In the genomic region with DNA sequence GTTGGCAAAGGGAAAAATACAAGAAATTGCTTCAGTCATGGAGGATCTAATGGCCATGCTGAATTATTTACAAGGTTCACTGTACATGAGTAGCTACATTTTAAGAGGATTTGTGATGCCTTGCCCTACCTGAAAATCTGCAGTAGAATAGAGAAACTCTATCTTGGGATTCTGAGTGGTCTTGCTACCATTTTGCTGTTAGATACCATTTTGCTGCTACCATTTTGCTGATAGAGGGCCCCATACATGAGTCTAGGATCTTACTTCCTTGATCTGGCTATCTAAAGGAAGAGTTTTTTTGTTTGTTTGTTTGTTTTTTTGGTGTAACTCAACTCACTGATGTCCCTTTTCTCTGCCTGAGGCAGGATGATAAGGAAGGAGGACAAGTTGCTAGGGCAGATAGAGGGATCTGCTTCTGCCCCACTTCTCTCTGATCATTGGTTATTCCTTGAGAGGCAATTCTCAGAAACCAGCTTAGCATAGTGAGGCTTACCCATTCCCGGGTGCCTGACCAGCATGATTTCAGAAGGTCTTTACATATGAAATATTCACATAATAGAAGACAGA, we compare ENCODE assay signal across 1 cellular context.
TF ChIP-seq lines count a peak whose summit lies in the region.

No MANE protein-coding gene starts in this region.

TF ChIP-seq in K562, 482 proteins besides CTCF, POLR2A, EP300 and RAD21 (continued from another document and continues in another):
- TF ChIP-seq, protein P1, sequence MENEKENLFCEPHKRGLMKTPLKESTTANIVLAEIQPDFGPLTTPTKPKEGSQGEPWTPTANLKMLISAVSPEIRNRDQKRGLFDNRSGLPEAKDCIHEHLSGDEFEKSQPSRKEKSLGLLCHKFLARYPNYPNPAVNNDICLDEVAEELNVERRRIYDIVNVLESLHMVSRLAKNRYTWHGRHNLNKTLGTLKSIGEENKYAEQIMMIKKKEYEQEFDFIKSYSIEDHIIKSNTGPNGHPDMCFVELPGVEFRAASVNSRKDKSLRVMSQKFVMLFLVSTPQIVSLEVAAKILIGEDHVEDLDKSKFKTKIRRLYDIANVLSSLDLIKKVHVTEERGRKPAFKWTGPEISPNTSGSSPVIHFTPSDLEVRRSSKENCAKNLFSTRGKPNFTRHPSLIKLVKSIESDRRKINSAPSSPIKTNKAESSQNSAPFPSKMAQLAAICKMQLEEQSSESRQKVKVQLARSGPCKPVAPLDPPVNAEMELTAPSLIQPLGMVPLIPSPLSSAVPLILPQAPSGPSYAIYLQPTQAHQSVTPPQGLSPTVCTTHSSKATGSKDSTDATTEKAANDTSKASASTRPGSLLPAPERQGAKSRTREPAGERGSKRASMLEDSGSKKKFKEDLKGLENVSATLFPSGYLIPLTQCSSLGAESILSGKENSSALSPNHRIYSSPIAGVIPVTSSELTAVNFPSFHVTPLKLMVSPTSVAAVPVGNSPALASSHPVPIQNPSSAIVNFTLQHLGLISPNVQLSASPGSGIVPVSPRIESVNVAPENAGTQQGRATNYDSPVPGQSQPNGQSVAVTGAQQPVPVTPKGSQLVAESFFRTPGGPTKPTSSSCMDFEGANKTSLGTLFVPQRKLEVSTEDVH (IDR thresholded peaks at IDR 0.05; ENCODE audit: low read depth, partially characterized antibody), result no peak
- TF ChIP-seq, protein P2, sequence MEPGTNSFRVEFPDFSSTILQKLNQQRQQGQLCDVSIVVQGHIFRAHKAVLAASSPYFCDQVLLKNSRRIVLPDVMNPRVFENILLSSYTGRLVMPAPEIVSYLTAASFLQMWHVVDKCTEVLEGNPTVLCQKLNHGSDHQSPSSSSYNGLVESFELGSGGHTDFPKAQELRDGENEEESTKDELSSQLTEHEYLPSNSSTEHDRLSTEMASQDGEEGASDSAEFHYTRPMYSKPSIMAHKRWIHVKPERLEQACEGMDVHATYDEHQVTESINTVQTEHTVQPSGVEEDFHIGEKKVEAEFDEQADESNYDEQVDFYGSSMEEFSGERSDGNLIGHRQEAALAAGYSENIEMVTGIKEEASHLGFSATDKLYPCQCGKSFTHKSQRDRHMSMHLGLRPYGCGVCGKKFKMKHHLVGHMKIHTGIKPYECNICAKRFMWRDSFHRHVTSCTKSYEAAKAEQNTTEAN (CRISPR knock-in tag; IDR thresholded peaks at IDR 0.05), result no peak
- TF ChIP-seq, protein P3, sequence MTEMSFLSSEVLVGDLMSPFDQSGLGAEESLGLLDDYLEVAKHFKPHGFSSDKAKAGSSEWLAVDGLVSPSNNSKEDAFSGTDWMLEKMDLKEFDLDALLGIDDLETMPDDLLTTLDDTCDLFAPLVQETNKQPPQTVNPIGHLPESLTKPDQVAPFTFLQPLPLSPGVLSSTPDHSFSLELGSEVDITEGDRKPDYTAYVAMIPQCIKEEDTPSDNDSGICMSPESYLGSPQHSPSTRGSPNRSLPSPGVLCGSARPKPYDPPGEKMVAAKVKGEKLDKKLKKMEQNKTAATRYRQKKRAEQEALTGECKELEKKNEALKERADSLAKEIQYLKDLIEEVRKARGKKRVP (CRISPR knock-in tag; IDR thresholded peaks at IDR 0.05), result no peak
- TF ChIP-seq, protein P4, sequence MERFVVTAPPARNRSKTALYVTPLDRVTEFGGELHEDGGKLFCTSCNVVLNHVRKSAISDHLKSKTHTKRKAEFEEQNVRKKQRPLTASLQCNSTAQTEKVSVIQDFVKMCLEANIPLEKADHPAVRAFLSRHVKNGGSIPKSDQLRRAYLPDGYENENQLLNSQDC (CRISPR knock-in tag; IDR thresholded peaks at IDR 0.05), result no peak
- TF ChIP-seq ZNF253 (CRISPR knock-in tag; conservative IDR thresholded peaks at IDR 0.05) (no peak), GATAD2A (IDR thresholded peaks at IDR 0.05) (no peak), ZZZ3 (IDR thresholded peaks at IDR 0.05) (no peak), SIX5 (IDR thresholded peaks at IDR 0.05; ENCODE audit: borderline replicate concordance in 1 of 2, insufficient read depth in 1 of 2, low read depth in 1 of 2, low read length in 2 of 2) (no peak), ZNF143 (CRISPR knock-in tag; IDR thresholded peaks at IDR 0.05) (no peak), NFE2 (IDR thresholded peaks at IDR 0.05; ENCODE audit: low read depth) (no peak), KLF6 (CRISPR knock-in tag; IDR thresholded peaks at IDR 0.05; ENCODE audit: borderline replicate concordance) (no peak), HOXB6 (CRISPR knock-in tag; IDR thresholded peaks at IDR 0.05; ENCODE audit: borderline replicate concordance) (no peak), FUS (optimal IDR thresholded peaks at IDR 0.05; ENCODE audit: low read depth, low read length) (no peak), MTA3 (IDR thresholded peaks at IDR 0.05; ENCODE audit: borderline replicate concordance) (no peak), NCOA1 (IDR thresholded peaks at IDR 0.05; ENCODE audit: low read depth) (peak; percentile 75; the same call in 1 of the 2 replicates), SP2 (IDR thresholded peaks at IDR 0.05; ENCODE audit: extremely low read depth, low read depth, low read length, poor library complexity, severe bottlenecking) (no peak), NRF1 (conservative IDR thresholded peaks at IDR 0.05 in 1 of 2, IDR thresholded peaks at IDR 0.05 in 1 of 2) (no peak), ZNF584 (CRISPR knock-in tag; IDR thresholded peaks at IDR 0.05; ENCODE audit: low read depth) (no peak), MXI1 (IDR thresholded peaks at IDR 0.05; ENCODE audit: low read depth, low read length) (no peak), SMARCA5 (IDR thresholded peaks at IDR 0.05) (no peak), POLR3A (IDR thresholded peaks at IDR 0.05; ENCODE audit: borderline replicate concordance, extremely low read depth, insufficient read depth, insufficient read length) (no peak), SETDB1 (IDR thresholded peaks at IDR 0.05; ENCODE audit: low read length) (no peak), SMARCC2 (IDR thresholded peaks at IDR 0.05; ENCODE audit: low read depth) (0 out of 2 replicates have a peak, but pooled peaks have one; percentile 58), ZNF830 (CRISPR knock-in tag; IDR thresholded peaks at IDR 0.05) (no peak), ZNF263 (CRISPR knock-in tag; IDR thresholded peaks at IDR 0.05; ENCODE audit: borderline replicate concordance) (no peak), HMGN3 (IDR thresholded peaks at IDR 0.05; ENCODE audit: borderline replicate concordance, extremely low read depth, insufficient read length, low read depth, low read length) (no peak), ZNF589 (CRISPR knock-in tag; IDR thresholded peaks at IDR 0.05; ENCODE audit: low read depth) (no peak), ZNF695 (CRISPR knock-in tag; IDR thresholded peaks at IDR 0.05) (no peak), PHF8 (IDR thresholded peaks at IDR 0.05; ENCODE audit: borderline replicate concordance, low read length) (no peak), SMARCA4 (IDR thresholded peaks at IDR 0.05) (peak; percentile 89), ZKSCAN8 (CRISPR knock-in tag; IDR thresholded peaks at IDR 0.05) (no peak), RBM34 (IDR thresholded peaks at IDR 0.05; ENCODE audit: borderline replicate concordance, insufficient read depth, low read length) (no peak)
- TF ChIP-seq, protein P5, sequence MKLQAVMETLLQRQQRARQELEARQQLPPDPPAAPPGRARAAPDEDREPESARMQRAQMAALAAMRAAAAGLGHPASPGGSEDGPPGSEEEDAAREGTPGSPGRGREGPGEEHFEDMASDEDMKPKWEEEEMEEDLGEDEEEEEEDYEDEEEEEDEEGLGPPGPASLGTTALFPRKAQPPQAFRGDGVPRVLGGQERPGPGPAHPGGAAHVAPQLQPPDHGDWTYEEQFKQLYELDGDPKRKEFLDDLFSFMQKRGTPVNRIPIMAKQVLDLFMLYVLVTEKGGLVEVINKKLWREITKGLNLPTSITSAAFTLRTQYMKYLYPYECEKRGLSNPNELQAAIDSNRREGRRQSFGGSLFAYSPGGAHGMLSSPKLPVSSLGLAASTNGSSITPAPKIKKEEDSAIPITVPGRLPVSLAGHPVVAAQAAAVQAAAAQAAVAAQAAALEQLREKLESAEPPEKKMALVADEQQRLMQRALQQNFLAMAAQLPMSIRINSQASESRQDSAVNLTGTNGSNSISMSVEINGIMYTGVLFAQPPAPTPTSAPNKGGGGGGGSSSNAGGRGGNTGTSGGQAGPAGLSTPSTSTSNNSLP (IDR thresholded peaks at IDR 0.05; ENCODE audit: borderline replicate concordance, low read depth, low read length), result no peak
- TF ChIP-seq, protein P6, sequence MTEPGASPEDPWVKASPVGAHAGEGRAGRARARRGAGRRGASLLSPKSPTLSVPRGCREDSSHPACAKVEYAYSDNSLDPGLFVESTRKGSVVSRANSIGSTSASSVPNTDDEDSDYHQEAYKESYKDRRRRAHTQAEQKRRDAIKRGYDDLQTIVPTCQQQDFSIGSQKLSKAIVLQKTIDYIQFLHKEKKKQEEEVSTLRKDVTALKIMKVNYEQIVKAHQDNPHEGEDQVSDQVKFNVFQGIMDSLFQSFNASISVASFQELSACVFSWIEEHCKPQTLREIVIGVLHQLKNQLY (CRISPR knock-in tag; conservative IDR thresholded peaks at IDR 0.05), result no peak
- TF ChIP-seq, protein P7, sequence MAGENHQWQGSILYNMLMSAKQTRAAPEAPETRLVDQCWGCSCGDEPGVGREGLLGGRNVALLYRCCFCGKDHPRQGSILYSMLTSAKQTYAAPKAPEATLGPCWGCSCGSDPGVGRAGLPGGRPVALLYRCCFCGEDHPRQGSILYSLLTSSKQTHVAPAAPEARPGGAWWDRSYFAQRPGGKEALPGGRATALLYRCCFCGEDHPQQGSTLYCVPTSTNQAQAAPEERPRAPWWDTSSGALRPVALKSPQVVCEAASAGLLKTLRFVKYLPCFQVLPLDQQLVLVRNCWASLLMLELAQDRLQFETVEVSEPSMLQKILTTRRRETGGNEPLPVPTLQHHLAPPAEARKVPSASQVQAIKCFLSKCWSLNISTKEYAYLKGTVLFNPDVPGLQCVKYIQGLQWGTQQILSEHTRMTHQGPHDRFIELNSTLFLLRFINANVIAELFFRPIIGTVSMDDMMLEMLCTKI (IDR thresholded peaks at IDR 0.05; ENCODE audit: partially characterized antibody), result no peak
- TF ChIP-seq, protein P8, sequence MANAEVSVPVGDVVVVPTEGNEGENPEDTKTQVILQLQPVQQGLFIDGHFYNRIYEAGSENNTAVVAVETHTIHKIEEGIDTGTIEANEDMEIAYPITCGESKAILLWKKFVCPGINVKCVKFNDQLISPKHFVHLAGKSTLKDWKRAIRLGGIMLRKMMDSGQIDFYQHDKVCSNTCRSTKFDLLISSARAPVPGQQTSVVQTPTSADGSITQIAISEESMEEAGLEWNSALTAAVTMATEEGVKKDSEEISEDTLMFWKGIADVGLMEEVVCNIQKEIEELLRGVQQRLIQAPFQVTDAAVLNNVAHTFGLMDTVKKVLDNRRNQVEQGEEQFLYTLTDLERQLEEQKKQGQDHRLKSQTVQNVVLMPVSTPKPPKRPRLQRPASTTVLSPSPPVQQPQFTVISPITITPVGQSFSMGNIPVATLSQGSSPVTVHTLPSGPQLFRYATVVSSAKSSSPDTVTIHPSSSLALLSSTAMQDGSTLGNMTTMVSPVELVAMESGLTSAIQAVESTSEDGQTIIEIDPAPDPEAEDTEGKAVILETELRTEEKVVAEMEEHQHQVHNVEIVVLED (CRISPR knock-in tag; IDR thresholded peaks at IDR 0.05), result no peak
- TF ChIP-seq, protein P9, sequence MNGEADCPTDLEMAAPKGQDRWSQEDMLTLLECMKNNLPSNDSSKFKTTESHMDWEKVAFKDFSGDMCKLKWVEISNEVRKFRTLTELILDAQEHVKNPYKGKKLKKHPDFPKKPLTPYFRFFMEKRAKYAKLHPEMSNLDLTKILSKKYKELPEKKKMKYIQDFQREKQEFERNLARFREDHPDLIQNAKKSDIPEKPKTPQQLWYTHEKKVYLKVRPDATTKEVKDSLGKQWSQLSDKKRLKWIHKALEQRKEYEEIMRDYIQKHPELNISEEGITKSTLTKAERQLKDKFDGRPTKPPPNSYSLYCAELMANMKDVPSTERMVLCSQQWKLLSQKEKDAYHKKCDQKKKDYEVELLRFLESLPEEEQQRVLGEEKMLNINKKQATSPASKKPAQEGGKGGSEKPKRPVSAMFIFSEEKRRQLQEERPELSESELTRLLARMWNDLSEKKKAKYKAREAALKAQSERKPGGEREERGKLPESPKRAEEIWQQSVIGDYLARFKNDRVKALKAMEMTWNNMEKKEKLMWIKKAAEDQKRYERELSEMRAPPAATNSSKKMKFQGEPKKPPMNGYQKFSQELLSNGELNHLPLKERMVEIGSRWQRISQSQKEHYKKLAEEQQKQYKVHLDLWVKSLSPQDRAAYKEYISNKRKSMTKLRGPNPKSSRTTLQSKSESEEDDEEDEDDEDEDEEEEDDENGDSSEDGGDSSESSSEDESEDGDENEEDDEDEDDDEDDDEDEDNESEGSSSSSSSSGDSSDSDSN (IDR thresholded peaks at IDR 0.05; ENCODE audit: borderline replicate concordance in 1 of 2, low read depth in 2 of 2, low read length in 2 of 2), result no peak
- TF ChIP-seq, protein P10, sequence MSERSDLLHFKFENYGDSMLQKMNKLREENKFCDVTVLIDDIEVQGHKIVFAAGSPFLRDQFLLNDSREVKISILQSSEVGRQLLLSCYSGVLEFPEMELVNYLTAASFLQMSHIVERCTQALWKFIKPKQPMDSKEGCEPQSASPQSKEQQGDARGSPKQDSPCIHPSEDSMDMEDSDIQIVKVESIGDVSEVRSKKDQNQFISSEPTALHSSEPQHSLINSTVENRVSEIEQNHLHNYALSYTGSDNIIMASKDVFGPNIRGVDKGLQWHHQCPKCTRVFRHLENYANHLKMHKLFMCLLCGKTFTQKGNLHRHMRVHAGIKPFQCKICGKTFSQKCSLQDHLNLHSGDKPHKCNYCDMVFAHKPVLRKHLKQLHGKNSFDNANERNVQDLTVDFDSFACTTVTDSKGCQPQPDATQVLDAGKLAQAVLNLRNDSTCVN (CRISPR knock-in tag; IDR thresholded peaks at IDR 0.05), result no peak
- TF ChIP-seq, protein P11, sequence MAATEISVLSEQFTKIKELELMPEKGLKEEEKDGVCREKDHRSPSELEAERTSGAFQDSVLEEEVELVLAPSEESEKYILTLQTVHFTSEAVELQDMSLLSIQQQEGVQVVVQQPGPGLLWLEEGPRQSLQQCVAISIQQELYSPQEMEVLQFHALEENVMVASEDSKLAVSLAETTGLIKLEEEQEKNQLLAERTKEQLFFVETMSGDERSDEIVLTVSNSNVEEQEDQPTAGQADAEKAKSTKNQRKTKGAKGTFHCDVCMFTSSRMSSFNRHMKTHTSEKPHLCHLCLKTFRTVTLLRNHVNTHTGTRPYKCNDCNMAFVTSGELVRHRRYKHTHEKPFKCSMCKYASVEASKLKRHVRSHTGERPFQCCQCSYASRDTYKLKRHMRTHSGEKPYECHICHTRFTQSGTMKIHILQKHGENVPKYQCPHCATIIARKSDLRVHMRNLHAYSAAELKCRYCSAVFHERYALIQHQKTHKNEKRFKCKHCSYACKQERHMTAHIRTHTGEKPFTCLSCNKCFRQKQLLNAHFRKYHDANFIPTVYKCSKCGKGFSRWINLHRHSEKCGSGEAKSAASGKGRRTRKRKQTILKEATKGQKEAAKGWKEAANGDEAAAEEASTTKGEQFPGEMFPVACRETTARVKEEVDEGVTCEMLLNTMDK (IDR thresholded peaks at IDR 0.05; ENCODE audit: borderline replicate concordance, insufficient read depth, low read depth, low read length, poor library complexity, severe bottlenecking), result no peak
- TF ChIP-seq, protein P12, sequence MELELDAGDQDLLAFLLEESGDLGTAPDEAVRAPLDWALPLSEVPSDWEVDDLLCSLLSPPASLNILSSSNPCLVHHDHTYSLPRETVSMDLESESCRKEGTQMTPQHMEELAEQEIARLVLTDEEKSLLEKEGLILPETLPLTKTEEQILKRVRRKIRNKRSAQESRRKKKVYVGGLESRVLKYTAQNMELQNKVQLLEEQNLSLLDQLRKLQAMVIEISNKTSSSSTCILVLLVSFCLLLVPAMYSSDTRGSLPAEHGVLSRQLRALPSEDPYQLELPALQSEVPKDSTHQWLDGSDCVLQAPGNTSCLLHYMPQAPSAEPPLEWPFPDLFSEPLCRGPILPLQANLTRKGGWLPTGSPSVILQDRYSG (tag; conservative IDR thresholded peaks at IDR 0.05; ENCODE audit: low read depth), result no peak
- TF ChIP-seq, protein P13, sequence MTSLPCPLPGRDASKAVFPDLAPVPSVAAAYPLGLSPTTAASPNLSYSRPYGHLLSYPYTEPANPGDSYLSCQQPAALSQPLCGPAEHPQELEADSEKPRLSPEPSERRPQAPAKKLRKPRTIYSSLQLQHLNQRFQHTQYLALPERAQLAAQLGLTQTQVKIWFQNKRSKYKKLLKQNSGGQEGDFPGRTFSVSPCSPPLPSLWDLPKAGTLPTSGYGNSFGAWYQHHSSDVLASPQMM (CRISPR knock-in tag; IDR thresholded peaks at IDR 0.05), result no peak
